Comparison of ENCODE assay signal across 1 cellular context in genomic region chr4:41844327-41844726, GRCh38.
TF ChIP-seq lines count a peak whose summit lies in the region.

No MANE protein-coding gene starts in this region.

TF ChIP-seq in GM23338, 12 proteins besides CTCF, POLR2A, EP300 and RAD21 (continued from another document):
- TF ChIP-seq ZNF462 (CRISPR knock-in tag; IDR thresholded peaks at IDR 0.05) (no peak), REST (IDR thresholded peaks at IDR 0.05; ENCODE audit: unreplicated experiment) (no peak), NANOG (IDR thresholded peaks at IDR 0.05; ENCODE audit: borderline replicate concordance) (no peak)
